In genomic region chr19:4567584-4568071, GRCh38 we compare ENCODE assay signal across 7 cellular contexts. TPM values are rescaled to one million over a fixed set of nuclear protein-coding genes. Genes with fewer than 3 reads are reported as not detected.
DNase-seq lines count a peak whose midpoint lies in the region; ATAC-seq, FAIRE-seq and TF ChIP-seq lines count a peak whose summit lies in the region.

No MANE protein-coding gene starts in this region.

- H3K4me1 ChIP-seq in Panc1 (ENCODE audit: control insufficient read depth, insufficient read depth, low read length) (no peaks in the 10 kb centered on the region), skeletal muscle tissue (ENCODE audit: control insufficient read depth in 3 of 3, insufficient read depth in 3 of 3, low read length in 3 of 3) (peaks cover 0 to 5% (median 2%) of the 10 kb centered on the region in 3 donors)

- in situ Hi-C loops in Panc1 (cut with HindIII; ENCODE audit: low pct_unique_long_range_greater_than_20kb, low sequenced_read_pairs): no loop called here

- H3K9ac ChIP-seq in skeletal muscle tissue (ENCODE audit: low read depth in 1 of 3, low read length in 3 of 3): no peak overlapping the region

- peak; percentile 94 for TF ChIP-seq CTCF in Panc1 (IDR thresholded peaks at IDR 0.05)

- TF ChIP-seq POLR2A in GM12891 (IDR thresholded peaks at IDR 0.05; ENCODE audit: low read depth, low read length): no peak

- ATAC-seq in Panc1: peak; percentile 88
- peak; percentile 72 for ATAC-seq in Right ventricle myocardium superior (ENCODE audit: poor library complexity)
- ATAC-seq in GM18907 (IDR thresholded peaks at IDR 0.05; ENCODE audit: unreplicated experiment): no peak

- FAIRE-seq in GM12891 (lab: Jason Lieb, UNC): peak; percentile 78

- H3K27ac ChIP-seq in Panc1 (ENCODE audit: low read length) (no peak overlapping the region), skeletal muscle tissue (ENCODE audit: low read depth, low read length) (peak overlapping the region; percentile 58)

- intact Hi-C loops in Panc1 (cut with micrococcal nuclease; ENCODE audit: unreplicated experiment): no loop called here
- intact Hi-C loops in activated T-helper 2 cell treated with anti-CD3 and anti-CD28 coated beads, Interferon-gamma antibody, Interleukin-2, Interleukin-4, amounts not matched to agents 10 μg/mL and 5 μg/mL and 100 μg/mL, durations not matched to agents 14 hours and 24 hours and 36 hours (cut with micrococcal nuclease): no loop called here
- intact Hi-C loops in Right ventricle myocardium superior (cut with DNase I): no loop called here

- H3K27me3 ChIP-seq in Panc1 (ENCODE audit: control insufficient read depth, insufficient read depth, low read length): no peaks in the 10 kb centered on the region
- peaks cover 0 to 2% (median 0%) of the 10 kb centered on the region in 3 donors for H3K27me3 ChIP-seq in skeletal muscle tissue (ENCODE audit: control insufficient read depth in 3 of 3, insufficient read depth in 3 of 3, low read length in 3 of 3)

- H3K4me3 ChIP-seq in Panc1 (ENCODE audit: low read depth in 2 of 2, low read length in 2 of 2) (no peak overlapping the region), skeletal muscle tissue (ENCODE audit: low read length in 3 of 3) (no peak overlapping the region)

- POLR2A ChIA-PET in Panc1 (lab: Charles Lee): no interaction called here

- no peaks in the 10 kb centered on the region for H3K36me3 Mint-ChIP-seq in activated T-helper 2 cell treated with anti-CD3 and anti-CD28 coated beads, Interferon-gamma antibody, Interleukin-2, Interleukin-4, amounts not matched to agents 10 μg/mL and 5 μg/mL and 100 μg/mL, durations not matched to agents 14 hours and 24 hours and 36 hours (ENCODE audit: low read depth)

- BruUV-seq in Panc1 (replicated peaks; lab: Mats Ljungman, UMichigan): no TSS peak

- DNase-seq in GM12891 (ENCODE audit: insufficient read length, low spot score): no peak
- DNase-seq in Panc1 (ENCODE audit: low read depth, low spot score): no peak
- peak; percentile 46 for DNase-seq in activated T-helper 2 cell treated with anti-CD3 and anti-CD28 coated beads, Interferon-gamma antibody, Interleukin-2, Interleukin-4, amounts not matched to agents 10 μg/mL and 5 μg/mL and 100 μg/mL, durations not matched to agents 14 hours and 24 hours and 36 hours (ENCODE audit: low spot score)
- DNase-seq in Right ventricle myocardium superior: peak; percentile 81
- no peak for DNase-seq in NCI-H2107 (lab: John Stamatoyannopoulos, UW)

- no peaks in the 10 kb centered on the region for H3K4me1 Mint-ChIP-seq in activated T-helper 2 cell treated with anti-CD3 and anti-CD28 coated beads, Interferon-gamma antibody, Interleukin-2, Interleukin-4, amounts not matched to agents 10 μg/mL and 5 μg/mL and 100 μg/mL, durations not matched to agents 14 hours and 24 hours and 36 hours (ENCODE audit: low read depth)

- H3K9me3 ChIP-seq in Panc1 (ENCODE audit: control insufficient read depth, insufficient read depth, low read depth, low read length): no peaks in the 10 kb centered on the region
- H3K9me3 ChIP-seq in skeletal muscle tissue (ENCODE audit: control insufficient read depth in 3 of 3, low read length in 3 of 3): no peaks in the 10 kb centered on the region

- no peaks in the 10 kb centered on the region for H3K9me3 Mint-ChIP-seq in activated T-helper 2 cell treated with anti-CD3 and anti-CD28 coated beads, Interferon-gamma antibody, Interleukin-2, Interleukin-4, amounts not matched to agents 10 μg/mL and 5 μg/mL and 100 μg/mL, durations not matched to agents 14 hours and 24 hours and 36 hours

- no peaks in the 10 kb centered on the region for H3K27me3 Mint-ChIP-seq in activated T-helper 2 cell treated with anti-CD3 and anti-CD28 coated beads, Interferon-gamma antibody, Interleukin-2, Interleukin-4, amounts not matched to agents 10 μg/mL and 5 μg/mL and 100 μg/mL, durations not matched to agents 14 hours and 24 hours and 36 hours (ENCODE audit: low read depth)

- H3K36me3 ChIP-seq in Panc1 (ENCODE audit: control insufficient read depth, insufficient read depth, low read length) (no peaks in the 10 kb centered on the region), skeletal muscle tissue (ENCODE audit: control insufficient read depth in 3 of 3, insufficient read depth in 3 of 3, low read length in 3 of 3) (no peaks in the 10 kb centered on the region)

- CTCF ChIA-PET in Panc1 (lab: Charles Lee): interaction anchor here (0.8 to 2.3 kb wide), 6 partner anchors 9 to 69 kb away, joined by 3 to 12 read pairs (median 5); no protein-coding TSS in a partner anchor

- H3K4me3 Mint-ChIP-seq in activated T-helper 2 cell treated with anti-CD3 and anti-CD28 coated beads, Interferon-gamma antibody, Interleukin-2, Interleukin-4, amounts not matched to agents 10 μg/mL and 5 μg/mL and 100 μg/mL, durations not matched to agents 14 hours and 24 hours and 36 hours (ENCODE audit: low read depth): no peak overlapping the region

- H3K27ac Mint-ChIP-seq in activated T-helper 2 cell treated with anti-CD3 and anti-CD28 coated beads, Interferon-gamma antibody, Interleukin-2, Interleukin-4, amounts not matched to agents 10 μg/mL and 5 μg/mL and 100 μg/mL, durations not matched to agents 14 hours and 24 hours and 36 hours: no peak overlapping the region

TF ChIP-seq in GM12891, 5 proteins besides CTCF, POLR2A, EP300 and RAD21:
- TF ChIP-seq POLR2AphosphoS5 (IDR thresholded peaks at IDR 0.05; ENCODE audit: low read depth, low read length): no peak
- TF ChIP-seq POU2F2 (IDR thresholded peaks at IDR 0.05; ENCODE audit: low read depth, low read length): 0 out of 2 replicates have a peak, but pooled peaks have one; percentile 13
TF ChIP-seq in GM12891: peak in this region for 1.

RNA-seq across cellular contexts. Expression of gene SEMA6B, which starts 8.1 kb away (rescaled TPM):
- polyA plus RNA-seq in GM12891 (2012; ENCODE audit: low read depth, missing spikeins): 0.03 TPM
- total RNA-seq in Panc1 (2021; ENCODE audit: unreplicated experiment): 5.7 TPM
- polyA plus RNA-seq in Panc1 (2012; ENCODE audit: insufficient read length): 9.5 TPM
- total RNA-seq in activated T-helper 2 cell treated with anti-CD3 and anti-CD28 coated beads, Interferon-gamma antibody, Interleukin-2, Interleukin-4, amounts not matched to agents 10 μg/mL and 5 μg/mL and 100 μg/mL, durations not matched to agents 14 hours and 24 hours and 36 hours: not detected in 2 replicates
- total RNA-seq in Right ventricle myocardium superior: 15.0 TPM
- 11.5 TPM for total RNA-seq in skeletal muscle tissue

RNA-seq across cellular contexts. Expression of gene LRG1, which starts 27.8 kb away (rescaled TPM):
- 1.4 TPM for polyA plus RNA-seq in GM12891 (2012; ENCODE audit: low read depth, missing spikeins)
- total RNA-seq in Panc1 (2021; ENCODE audit: unreplicated experiment) (0.08 TPM), Right ventricle myocardium superior (0.22 TPM), skeletal muscle tissue (0.52 TPM)
- 0.11 TPM for polyA plus RNA-seq in Panc1 (2012; ENCODE audit: insufficient read length)
- total RNA-seq in activated T-helper 2 cell treated with anti-CD3 and anti-CD28 coated beads, Interferon-gamma antibody, Interleukin-2, Interleukin-4, amounts not matched to agents 10 μg/mL and 5 μg/mL and 100 μg/mL, durations not matched to agents 14 hours and 24 hours and 36 hours: 0.18 and 0.37 TPM in 2 replicates

RNA-seq across cellular contexts. Expression of gene PLIN5, which starts 32.6 kb away (rescaled TPM):
- 0.24 TPM for polyA plus RNA-seq in GM12891 (2012; ENCODE audit: low read depth, missing spikeins)
- total RNA-seq in Panc1 (2021; ENCODE audit: unreplicated experiment) (0.64 TPM), Right ventricle myocardium superior (64.6 TPM), skeletal muscle tissue (2.1 TPM)
- 0.84 TPM for polyA plus RNA-seq in Panc1 (2012; ENCODE audit: insufficient read length)
- 0.27 TPM in 1 of 2 replicates, not detected in the other for total RNA-seq in activated T-helper 2 cell treated with anti-CD3 and anti-CD28 coated beads, Interferon-gamma antibody, Interleukin-2, Interleukin-4, amounts not matched to agents 10 μg/mL and 5 μg/mL and 100 μg/mL, durations not matched to agents 14 hours and 24 hours and 36 hours

RNA-seq across cellular contexts. Expression of gene PLIN4, which starts 49.3 kb away (rescaled TPM):
- polyA plus RNA-seq in GM12891 (2012; ENCODE audit: low read depth, missing spikeins): 0.54 TPM
- 10.2 TPM for total RNA-seq in Panc1 (2021; ENCODE audit: unreplicated experiment)
- 19.9 TPM for polyA plus RNA-seq in Panc1 (2012; ENCODE audit: insufficient read length)
- 0.05 and 0.09 TPM in 2 replicates for total RNA-seq in activated T-helper 2 cell treated with anti-CD3 and anti-CD28 coated beads, Interferon-gamma antibody, Interleukin-2, Interleukin-4, amounts not matched to agents 10 μg/mL and 5 μg/mL and 100 μg/mL, durations not matched to agents 14 hours and 24 hours and 36 hours
- total RNA-seq in Right ventricle myocardium superior: 239 TPM
- 15.7 TPM for total RNA-seq in skeletal muscle tissue

Comparison
In these comparisons a context has a peak if more than half of its experiments do, and no peak if none do; other contexts are left out.
1. DNase-seq: peak in activated T-helper 2 cell treated with anti-CD3 and anti-CD28 coated beads, Interferon-gamma antibody, Interleukin-2, Interleukin-4, amounts not matched to agents 10 μg/mL and 5 μg/mL and 100 μg/mL, durations not matched to agents 14 hours and 24 hours and 36 hours (single experiment) and Right ventricle myocardium superior (single experiment); none in GM12891 (single experiment), Panc1 (single experiment) and NCI-H2107 (single experiment).
2. RNA of gene PLIN5, which starts 32.6 kb away (total RNA-seq): 64.6 TPM in Right ventricle myocardium superior (single experiment); 2.1 TPM in skeletal muscle tissue (single experiment), 0.64 TPM in Panc1 (single experiment) and 0.27 TPM in activated T-helper 2 cell treated with anti-CD3 and anti-CD28 coated beads, Interferon-gamma antibody, Interleukin-2, Interleukin-4, amounts not matched to agents 10 μg/mL and 5 μg/mL and 100 μg/mL, durations not matched to agents 14 hours and 24 hours and 36 hours; every median in the first group is over 10 times any median in the second.